1 cellular context compared by ENCODE assay signal in the genomic region with DNA sequence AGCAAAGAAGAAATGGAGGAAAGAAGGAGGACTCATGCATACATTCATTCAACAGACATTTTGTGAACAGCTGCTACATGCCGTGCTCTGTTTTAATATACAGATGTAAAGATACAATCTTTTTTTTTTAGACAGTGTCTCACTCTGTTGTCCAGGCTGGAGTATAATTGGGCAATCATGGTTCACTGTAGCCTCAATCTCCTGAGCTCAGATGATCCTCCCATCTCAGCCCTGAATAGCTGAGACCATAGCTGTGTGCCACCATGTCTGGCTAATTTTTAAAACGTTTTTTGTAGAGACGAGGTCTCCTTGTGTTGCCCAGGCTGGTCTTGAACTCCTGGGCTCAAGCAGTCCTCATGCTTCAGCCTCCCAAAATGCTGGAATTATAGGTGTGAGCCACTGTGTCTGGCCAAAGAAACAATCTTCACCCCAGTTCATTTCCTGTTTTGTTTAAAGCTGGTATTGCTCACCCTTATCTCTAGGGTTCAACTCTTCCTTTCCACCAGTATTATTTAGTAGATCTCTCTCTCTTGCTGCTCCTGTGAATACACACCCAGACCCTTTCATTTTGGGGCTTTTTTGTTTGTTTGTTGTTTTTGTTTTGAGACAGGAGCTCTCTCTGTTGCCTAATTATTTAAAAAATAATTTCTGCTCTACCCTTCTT.
TF ChIP-seq lines count a peak whose summit lies in the region.

No MANE protein-coding gene starts in this region.

TF ChIP-seq in endothelial cell of umbilical vein, 7 proteins besides CTCF, POLR2A, EP300 and RAD21 (continued from another document):
- TF ChIP-seq FOS (IDR thresholded peaks at IDR 0.05; ENCODE audit: borderline replicate concordance, insufficient read depth, low read length): peak; percentile 8
